ENCODE assay signal across 14 cellular contexts in the genomic region with DNA sequence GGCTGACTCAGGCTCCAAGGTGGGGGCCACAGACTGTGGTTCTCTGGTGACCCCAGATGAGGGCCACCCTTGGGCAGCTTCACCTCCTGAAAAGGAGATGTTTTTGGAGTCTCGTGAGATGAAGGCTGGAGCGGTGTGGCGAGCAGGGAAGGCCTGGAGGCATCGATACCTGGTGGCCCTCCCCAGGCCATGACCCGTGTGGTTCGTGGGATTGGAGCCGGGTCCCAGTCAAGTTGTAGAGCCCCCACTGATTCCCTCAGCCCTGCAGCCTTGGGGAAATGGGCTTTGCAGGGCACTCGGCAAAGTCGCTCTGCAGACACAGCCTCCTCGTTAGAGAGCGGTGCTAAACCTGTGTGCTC.
DNase-seq lines count a peak whose midpoint lies in the region; ATAC-seq and TF ChIP-seq lines count a peak whose summit lies in the region.
"Had no signal": no experiment of that assay in that cellular context is flagged by ENCODE, and none has a peak within 500 bp of the region (broad histone marks: within the 10 kb centered on the region; RNA-seq: fewer than 3 reads in every experiment).

No MANE protein-coding gene starts in this region.

- H3K27me3 Mint-ChIP-seq in activated naive CD4-positive, alpha-beta T cell treated with anti-CD3 and anti-CD28 coated beads, Interleukin-2, amount 10 ng/mL, durations not matched to agents 7 days and 5 days, result no peaks in the 10 kb centered on the region
- H3K27me3 Mint-ChIP-seq in chondrocyte (ENCODE audit: low read depth) (no peaks in the 10 kb centered on the region), neural crest cell (ENCODE audit: low read depth) (no peaks in the 10 kb centered on the region), type B pancreatic cell (no peaks in the 10 kb centered on the region)

- CTCF ChIA-PET in activated naive CD4-positive, alpha-beta T cell treated with anti-CD3 and anti-CD28 coated beads, Interleukin-2, amount 10 ng/mL, durations not matched to agents 7 days and 5 days (lab: Charles Lee), result no interaction called here

- DNase-seq in activated naive CD4-positive, alpha-beta T cell treated with anti-CD3 and anti-CD28 coated beads, Interleukin-2, amount 10 ng/mL, durations not matched to agents 7 days and 5 days, result peak; percentile 14
- DNase-seq in activated naive CD4-positive, alpha-beta T cell (lab: John Stamatoyannopoulos, UW), result no peak
- DNase-seq in chondrocyte (ENCODE audit: low spot score) (peak; percentile 82), neural crest cell (ENCODE audit: low read depth, low spot score) (no peak), type B pancreatic cell (ENCODE audit: extremely low spot score, unreplicated experiment) (peak; percentile 56), posterior cingulate gyrus (no peak)
- no peak for DNase-seq in activated T-cell treated with anti-CD3 and anti-CD28 coated beads, Interleukin-2, amount 50 U/mL, for 48 hours
- DNase-seq: NCI-H1092 treated with DMSO at 0.1 percent for 48 hours, NCI-H1694 treated with DMSO at 0.1 percent for 48 hours, NCI-H345, NCI-H69, PC-3 had no signal

- H3K4me3 Mint-ChIP-seq in activated naive CD4-positive, alpha-beta T cell treated with anti-CD3 and anti-CD28 coated beads, Interleukin-2, amount 10 ng/mL, durations not matched to agents 7 days and 5 days, result no peak overlapping the region
- H3K4me3 Mint-ChIP-seq in chondrocyte (ENCODE audit: unreplicated experiment) (no peak overlapping the region), neural crest cell (no peak overlapping the region), type B pancreatic cell (no peak overlapping the region)

- TF ChIP-seq CTCF in chondrocyte (IDR thresholded peaks at IDR 0.05) (no peak), neural crest cell (conservative IDR thresholded peaks at IDR 0.05) (no peak), type B pancreatic cell (conservative IDR thresholded peaks at IDR 0.05) (no peak)

- no peak for ATAC-seq in GM21526 (IDR thresholded peaks at IDR 0.05; ENCODE audit: low FRiP score, unreplicated experiment)
- ATAC-seq: A549, PC-3 had no signal

- no peak overlapping the region for H3K27ac Mint-ChIP-seq in activated naive CD4-positive, alpha-beta T cell treated with anti-CD3 and anti-CD28 coated beads, Interleukin-2, amount 10 ng/mL, durations not matched to agents 7 days and 5 days
- no peak overlapping the region for H3K27ac Mint-ChIP-seq in chondrocyte (ENCODE audit: unreplicated experiment)
- peak overlapping the region; percentile 12 for H3K27ac Mint-ChIP-seq in neural crest cell (ENCODE audit: unreplicated experiment)
- H3K27ac Mint-ChIP-seq in type B pancreatic cell, result no peak overlapping the region

- H3K36me3 Mint-ChIP-seq in activated naive CD4-positive, alpha-beta T cell treated with anti-CD3 and anti-CD28 coated beads, Interleukin-2, amount 10 ng/mL, durations not matched to agents 7 days and 5 days, result no peaks in the 10 kb centered on the region
- H3K36me3 Mint-ChIP-seq in chondrocyte (ENCODE audit: low read depth) (no peaks in the 10 kb centered on the region), neural crest cell (ENCODE audit: low read depth) (no peaks in the 10 kb centered on the region), type B pancreatic cell (no peaks in the 10 kb centered on the region)

- no peaks in the 10 kb centered on the region for H3K9me3 Mint-ChIP-seq in activated naive CD4-positive, alpha-beta T cell treated with anti-CD3 and anti-CD28 coated beads, Interleukin-2, amount 10 ng/mL, durations not matched to agents 7 days and 5 days
- H3K9me3 Mint-ChIP-seq in chondrocyte (ENCODE audit: low read depth) (peaks cover 2% of the 10 kb centered on the region), neural crest cell (no peaks in the 10 kb centered on the region), type B pancreatic cell (no peaks in the 10 kb centered on the region)

- H3K4me1 Mint-ChIP-seq in activated naive CD4-positive, alpha-beta T cell treated with anti-CD3 and anti-CD28 coated beads, Interleukin-2, amount 10 ng/mL, durations not matched to agents 7 days and 5 days, result no peaks in the 10 kb centered on the region
- H3K4me1 Mint-ChIP-seq in chondrocyte (ENCODE audit: low read depth) (no peaks in the 10 kb centered on the region), neural crest cell (no peaks in the 10 kb centered on the region), type B pancreatic cell (ENCODE audit: unreplicated experiment) (no peaks in the 10 kb centered on the region)

- intact Hi-C loops in posterior cingulate gyrus (cut with DNase I), result no loop called here

Comparison
In these comparisons a context has a peak if more than half of its experiments do, and no peak if none do; other contexts are left out.
1. DNase-seq: peak in activated naive CD4-positive, alpha-beta T cell treated with anti-CD3 and anti-CD28 coated beads, Interleukin-2, amount 10 ng/mL, durations not matched to agents 7 days and 5 days (single experiment), chondrocyte (single experiment) and type B pancreatic cell (single experiment); none in activated naive CD4-positive, alpha-beta T cell (0 of 4), neural crest cell (single experiment), activated T-cell treated with anti-CD3 and anti-CD28 coated beads, Interleukin-2, amount 50 U/mL, for 48 hours (0 of 2) and posterior cingulate gyrus (0 of 10).